9 cellular contexts compared by ENCODE assay signal in genomic region chr3:29764603-29765254, GRCh38.
DNase-seq lines count a peak whose midpoint lies in the region; ATAC-seq and TF ChIP-seq lines count a peak whose summit lies in the region.
"Had no signal": no experiment of that assay in that cellular context is flagged by ENCODE, and none has a peak within 500 bp of the region (broad histone marks: within the 10 kb centered on the region; RNA-seq: fewer than 3 reads in every experiment).

No MANE protein-coding gene starts in this region.

- H3K4me3 Mint-ChIP-seq in T-helper 17 cell = no peak overlapping the region

- TF ChIP-seq CTCF in upper lobe of right lung (IDR thresholded peaks at IDR 0.05) (peak; percentile 61), mucosa of descending colon (IDR thresholded peaks at IDR 0.05) (no peak)

- H3K4me1 Mint-ChIP-seq in T-helper 17 cell = no peaks in the 10 kb centered on the region

- no peak overlapping the region for H3K4me3 ChIP-seq in SJCRH30
- H3K4me3 ChIP-seq in upper lobe of right lung = no peak overlapping the region
- H3K4me3 ChIP-seq in mucosa of descending colon = no peak overlapping the region
- H3K4me3 ChIP-seq: BLaER1 had no signal

- ATAC-seq in left cardiac atrium (peak; percentile 58 to 68), upper lobe of right lung (peak; percentile 53), GM18870 (IDR thresholded peaks at IDR 0.05; ENCODE audit: unreplicated experiment) (no peak), T-helper 17 cell (no peak), mucosa of descending colon (no peak)

- H3K27ac Mint-ChIP-seq in T-helper 17 cell = no peak overlapping the region

- intact Hi-C loops in left cardiac atrium (cut with DNase I) = loop anchor here (5.0 kb wide), 5 partner anchors 67 to 847 kb away; partner anchors contain the start of gene RBMS3 (in 1 of the 2)
- intact Hi-C loops in upper lobe of right lung (cut with DNase I) = no loop called here
- intact Hi-C loops in mucosa of descending colon (cut with DNase I, micrococcal nuclease) = loop anchor here in 1 of 2 donors (10.0 kb wide), 1 partner anchor 480 kb away; the partner anchor contains the start of gene RBMS3

- no peaks in the 10 kb centered on the region for H3K36me3 Mint-ChIP-seq in T-helper 17 cell (ENCODE audit: low read depth)

- no peaks in the 10 kb centered on the region for H3K36me3 ChIP-seq in SJCRH30
- H3K36me3 ChIP-seq in upper lobe of right lung = no peaks in the 10 kb centered on the region
- H3K36me3 ChIP-seq in mucosa of descending colon (ENCODE audit: low read depth) = no peaks in the 10 kb centered on the region
- H3K36me3 ChIP-seq: BLaER1 had no signal

- peaks cover 6% of the 10 kb centered on the region for H3K27me3 Mint-ChIP-seq in T-helper 17 cell

- H3K27me3 ChIP-seq in SJCRH30 = no peaks in the 10 kb centered on the region
- H3K27me3 ChIP-seq in upper lobe of right lung = no peaks in the 10 kb centered on the region
- H3K27me3 ChIP-seq: BLaER1 had no signal

- H3K27ac ChIP-seq in SJCRH30 (no peak overlapping the region), upper lobe of right lung (no peak overlapping the region)
- H3K27ac ChIP-seq: BLaER1 had no signal

- H3K4me1 ChIP-seq in SJCRH30 (peaks cover 5% of the 10 kb centered on the region; the same call in 1 of the 2 replicates), upper lobe of right lung (peaks cover 11% of the 10 kb centered on the region), mucosa of descending colon (ENCODE audit: low read depth) (no peaks in the 10 kb centered on the region)
- H3K4me1 ChIP-seq: BLaER1 had no signal

- H3K9me3 ChIP-seq in SJCRH30 (replicated peaks) = no peaks in the 10 kb centered on the region
- H3K9me3 ChIP-seq in upper lobe of right lung = no peaks in the 10 kb centered on the region
- H3K9me3 ChIP-seq in T-helper 17 cell (ENCODE audit: control insufficient read depth, low read length, poor library complexity, severe bottlenecking) = no peaks in the 10 kb centered on the region
- no peaks in the 10 kb centered on the region for H3K9me3 ChIP-seq in mucosa of descending colon
- H3K9me3 ChIP-seq: BLaER1 had no signal

- peak; percentile 15 for DNase-seq in NCI-H1436 (lab: John Stamatoyannopoulos, UW)
- no peak for DNase-seq in NCI-H1436 treated with DMSO at 0.1 percent for 48 hours (lab: John Stamatoyannopoulos, UW)
- DNase-seq in SJCRH30 = peak; percentile 52 to 73
- no peak for DNase-seq in left cardiac atrium
- no peak for DNase-seq in upper lobe of right lung
- DNase-seq in T-helper 17 cell = no peak
- no peak for DNase-seq in mucosa of descending colon

Comparison
In these comparisons a context has a peak if more than half of its experiments do, and no peak if none do; other contexts are left out.
1. DNase-seq: peak in NCI-H1436 (single experiment) and SJCRH30 (2 of 2); none in NCI-H1436 treated with DMSO at 0.1 percent for 48 hours (single experiment), left cardiac atrium (single experiment), upper lobe of right lung (single experiment), T-helper 17 cell (0 of 3) and mucosa of descending colon (0 of 3).
2. ATAC-seq: peak in left cardiac atrium (2 of 2) and upper lobe of right lung (single experiment); none in GM18870 (single experiment), T-helper 17 cell (single experiment) and mucosa of descending colon (single experiment).